ENCODE assay signal across 13 cellular contexts in the genomic region with DNA sequence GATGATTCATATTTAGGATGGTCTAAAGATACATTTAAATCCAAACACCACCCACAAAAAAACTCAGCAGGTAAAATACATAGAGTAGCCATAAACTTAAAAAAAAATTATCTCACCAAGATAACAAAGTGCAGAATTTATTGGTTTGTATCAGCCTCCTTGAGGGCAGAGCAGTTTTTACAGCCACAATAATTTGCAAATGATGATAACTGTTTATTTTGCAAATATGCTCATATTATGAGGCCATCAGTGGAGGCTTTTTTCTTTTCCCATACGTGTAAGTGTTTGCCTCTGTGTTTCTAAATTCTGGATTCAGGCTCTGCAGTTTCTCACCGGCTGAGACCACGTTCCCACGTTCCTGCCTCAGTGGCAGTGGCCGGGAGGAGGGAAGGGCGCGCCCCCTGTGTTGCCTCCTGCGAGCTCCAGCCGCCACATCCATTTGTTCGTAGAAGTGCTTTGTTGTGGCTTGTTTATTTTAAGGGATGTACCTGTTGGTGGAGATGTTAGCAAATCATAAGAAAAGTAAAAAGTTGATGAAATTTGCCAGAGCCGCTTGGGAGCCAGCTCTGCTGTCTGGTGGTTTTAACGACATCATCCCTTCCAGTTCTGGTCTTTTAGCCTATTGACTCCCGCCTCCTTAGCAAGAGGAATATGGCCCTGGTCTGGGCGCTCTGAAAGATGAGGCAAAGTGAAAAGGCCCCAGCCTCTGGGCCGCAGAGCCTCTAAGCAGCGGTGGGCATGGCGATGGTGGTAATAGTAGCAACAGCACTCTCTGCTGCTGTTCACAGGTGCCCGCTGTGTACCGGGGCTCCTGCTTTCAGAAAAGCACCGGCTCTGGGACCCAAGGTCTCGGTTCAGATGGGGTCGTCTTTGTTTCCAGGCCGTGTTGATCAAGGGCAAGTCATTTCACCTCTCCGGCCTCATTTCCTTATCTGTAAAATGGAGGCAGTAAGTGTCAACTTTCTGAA.
DNase-seq lines count a peak whose midpoint lies in the region; ATAC-seq and TF ChIP-seq lines count a peak whose summit lies in the region.
"Had no signal": no experiment of that assay in that cellular context is flagged by ENCODE, and none has a peak within 500 bp of the region (broad histone marks: within the 10 kb centered on the region; RNA-seq: fewer than 3 reads in every experiment).

No MANE protein-coding gene starts in this region.

- WGBS in endodermal cell (ENCODE audit: insufficient coverage in 1 of 2, insufficient read length in 1 of 2), 2 experiments, result 92 to 95% methylated on average over 19 to 24 of the region's 24 CpGs

- H3K4me1 Mint-ChIP-seq in endodermal cell, result no peaks in the 10 kb centered on the region

- H3K27me3 ChIP-seq in endodermal cell (ENCODE audit: control insufficient read depth, insufficient read depth, low read length, poor library complexity, severe bottlenecking), result no peaks in the 10 kb centered on the region
- H3K27me3 ChIP-seq: BLaER1 had no signal

- H3K4me3 ChIP-seq in AG09309 (ENCODE audit: control insufficient read depth, low read depth, low read length) (peak overlapping the region; percentile 88), SK-N-MC (peak overlapping the region; percentile 89), foreskin fibroblast (ENCODE audit: low read depth in 1 of 2, low read length in 2 of 2) (peak overlapping the region; percentile 68 to 86), endodermal cell (ENCODE audit: low read length) (no peak overlapping the region)
- H3K4me3 ChIP-seq: BLaER1 had no signal

- no peak for ATAC-seq in GM19467 (IDR thresholded peaks at IDR 0.05; ENCODE audit: unreplicated experiment)

- DNase-seq in AG09309 (ENCODE audit: low read depth) (no peak), SK-N-MC (ENCODE audit: low read depth, low spot score) (no peak), foreskin fibroblast (no peak), posterior cingulate gyrus (peak in 9 of 10 donors; percentile 5 to 78 (median 19)), GDM1 (lab: John Stamatoyannopoulos, UW) (no peak), endodermal cell (no peak), retina (no peak)
- DNase-seq: hippocampal formation, NCI-H1436 treated with DMSO at 0.1 percent for 48 hours, nucleus accumbens, RPMI8226 had no signal

- no peak overlapping the region for H3K27ac Mint-ChIP-seq in endodermal cell

- no peak overlapping the region for H3K4me3 Mint-ChIP-seq in endodermal cell

- TF ChIP-seq CTCF in AG09309 (IDR thresholded peaks at IDR 0.05; ENCODE audit: control insufficient read depth, insufficient read depth, low read depth, low read length, missing control alignments) (no peak), foreskin fibroblast (IDR thresholded peaks at IDR 0.05; ENCODE audit: low read depth, low read length) (no peak), endodermal cell (conservative IDR thresholded peaks at IDR 0.05) (no peak)

- peaks cover 90% of the 10 kb centered on the region for H3K36me3 ChIP-seq in SK-N-MC (ENCODE audit: insufficient read depth, low read length)
- no peaks in the 10 kb centered on the region for H3K36me3 ChIP-seq in endodermal cell (ENCODE audit: control insufficient read depth, insufficient read depth, low read length)

- no peaks in the 10 kb centered on the region for H3K27me3 Mint-ChIP-seq in endodermal cell (ENCODE audit: insufficient read depth)

- H3K9ac ChIP-seq in SK-N-MC (ENCODE audit: insufficient read length), result peak overlapping the region; percentile 100
- H3K9ac ChIP-seq in endodermal cell (ENCODE audit: extremely low read depth, low read length, poor library complexity, severe bottlenecking), result no peak overlapping the region
- H3K9ac ChIP-seq: BLaER1 had no signal

- no peaks in the 10 kb centered on the region for H3K36me3 Mint-ChIP-seq in endodermal cell (ENCODE audit: low read depth)

- H3K4me1 ChIP-seq in endodermal cell (ENCODE audit: control insufficient read depth, insufficient read depth, low read length), result no peaks in the 10 kb centered on the region

- H3K27ac ChIP-seq in SK-N-MC, result peak overlapping the region; percentile 94
- H3K27ac ChIP-seq in endodermal cell (ENCODE audit: low read depth, low read length), result no peak overlapping the region
- H3K27ac ChIP-seq: BLaER1 had no signal

- intact Hi-C loops in posterior cingulate gyrus (cut with DNase I), result no loop called here

- H3K9me3 ChIP-seq in SK-N-MC (ENCODE audit: low read depth, low read length), result no peaks in the 10 kb centered on the region
- no peaks in the 10 kb centered on the region for H3K9me3 ChIP-seq in endodermal cell (ENCODE audit: control insufficient read depth, low read length)
- H3K9me3 ChIP-seq: BLaER1 had no signal

- H3K9me3 Mint-ChIP-seq in endodermal cell, result no peaks in the 10 kb centered on the region

Comparison
In these comparisons a context has a peak if more than half of its experiments do, and no peak if none do; other contexts are left out.
1. DNase-seq: peak in posterior cingulate gyrus (9 of 10); none in AG09309 (single experiment), SK-N-MC (single experiment), foreskin fibroblast (0 of 2), GDM1 (single experiment), endodermal cell (single experiment) and retina (single experiment).